In the genomic region with DNA sequence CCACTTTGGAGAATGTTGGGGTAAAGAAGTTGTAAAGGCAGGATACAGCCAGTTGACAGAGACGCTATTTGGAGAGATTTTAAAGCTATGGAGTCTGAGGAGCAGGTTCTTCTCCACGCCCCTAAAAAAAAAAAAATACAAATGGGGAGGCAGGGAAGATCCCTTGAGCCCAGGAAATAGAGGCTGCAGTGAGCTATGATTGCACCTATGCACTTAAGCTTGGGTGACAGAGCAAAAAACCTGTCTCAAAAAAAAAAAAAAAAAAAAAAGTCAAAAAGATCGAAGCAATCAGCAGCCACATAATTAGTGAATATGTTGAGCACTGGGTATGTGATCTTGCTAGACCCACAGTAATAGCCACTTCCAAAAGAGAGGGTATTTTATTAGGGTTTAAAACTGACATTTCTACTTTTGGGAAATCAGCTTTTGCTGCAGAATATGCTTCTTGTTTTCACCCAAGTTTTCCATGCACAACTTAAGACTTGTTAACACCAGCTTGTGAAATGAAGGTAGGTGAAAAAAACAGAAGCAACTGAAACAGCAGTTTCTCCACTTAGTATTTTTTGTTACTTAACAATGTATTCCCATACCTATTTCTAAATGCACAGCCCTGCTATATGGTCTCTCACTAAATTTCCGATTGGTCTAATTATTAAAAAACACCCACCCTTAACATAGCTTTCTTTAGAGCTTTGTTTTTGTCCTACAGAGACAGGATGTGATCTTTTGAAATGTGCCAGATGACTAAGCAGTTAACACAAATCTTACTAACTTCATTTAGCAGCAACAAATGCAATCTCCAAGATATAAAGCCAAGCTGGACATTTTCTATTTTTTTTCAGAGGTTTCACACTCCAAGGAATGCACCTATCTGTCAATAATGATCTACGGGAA, we compare ENCODE assay signal across 8 cellular contexts. TPM values are rescaled to one million over a fixed set of nuclear protein-coding genes. Genes with fewer than 3 reads are reported as not detected.
DNase-seq lines count a peak whose midpoint lies in the region; ATAC-seq and TF ChIP-seq lines count a peak whose summit lies in the region.

No MANE protein-coding gene starts in this region.

- H3K27me3 Mint-ChIP-seq in activated CD8-positive, alpha-beta T cell treated with anti-CD3 and anti-CD28 coated beads for 36 hours: no peaks in the 10 kb centered on the region

- H3K36me3 Mint-ChIP-seq in activated CD8-positive, alpha-beta T cell treated with anti-CD3 and anti-CD28 coated beads for 36 hours (ENCODE audit: low read depth): peaks cover 38% of the 10 kb centered on the region

- peak overlapping the region; percentile 20 for H3K4me3 Mint-ChIP-seq in activated CD8-positive, alpha-beta T cell treated with anti-CD3 and anti-CD28 coated beads for 36 hours

- no peak for TF ChIP-seq POLR2A in prostate gland (IDR thresholded peaks at IDR 0.05)

- BruUV-seq in A673 (replicated peaks; lab: Mats Ljungman, UMichigan): no TSS peak

- ATAC-seq in activated CD8-positive, alpha-beta T cell treated with anti-CD3 and anti-CD28 coated beads for 36 hours: no peak
- ATAC-seq in GM19035 (IDR thresholded peaks at IDR 0.05; ENCODE audit: unreplicated experiment) (no peak), HG03565 (IDR thresholded peaks at IDR 0.05; ENCODE audit: unreplicated experiment) (no peak)

- POLR2A ChIA-PET in A673 (lab: Charles Lee; ENCODE audit: low non-redundant PET): interaction anchor here (0.9 kb wide), 1 partner anchor 14 kb away, joined by 4 read pairs; a partner anchor contains a TSS
- POLR2A ChIA-PET in activated CD8-positive, alpha-beta T cell treated with anti-CD3 and anti-CD28 coated beads for 36 hours (lab: Charles Lee): interaction anchor here (1.0 to 9.0 kb wide), 3 partner anchors 14 to 32 kb away, joined by 3 to 210 read pairs (median 4); a partner anchor contains a TSS

- WGBS in prostate gland: 61% methylated on average over 5 of the region's 5 CpGs

- H3K27ac ChIP-seq in A673 (ENCODE audit: low read depth, low read length, poor library complexity, severe bottlenecking) (peak overlapping the region; percentile 80), prostate gland (peak overlapping the region in 1 of 2 donors; percentile 0)

- no peaks in the 10 kb centered on the region for H3K9me3 Mint-ChIP-seq in activated CD8-positive, alpha-beta T cell treated with anti-CD3 and anti-CD28 coated beads for 36 hours

- peaks cover 33% of the 10 kb centered on the region for H3K4me1 ChIP-seq in A673 (ENCODE audit: insufficient read depth, low read length, poor library complexity, severe bottlenecking)
- peaks cover 5% of the 10 kb centered on the region for H3K4me1 ChIP-seq in prostate gland (replicated peaks)

- H3K36me3 ChIP-seq in A673 (ENCODE audit: insufficient read depth, low read length, poor library complexity, severe bottlenecking): peaks cover 15% of the 10 kb centered on the region
- no peaks in the 10 kb centered on the region for H3K36me3 ChIP-seq in prostate gland

- CTCF ChIA-PET in A673 (lab: Charles Lee): interaction anchor here (0.6 kb wide), 1 partner anchor 14 kb away, joined by 3 read pairs; a partner anchor contains a TSS
- CTCF ChIA-PET in activated CD8-positive, alpha-beta T cell treated with anti-CD3 and anti-CD28 coated beads for 36 hours (lab: Charles Lee): interaction anchor here (0.7 to 6.5 kb wide), 8 partner anchors 13 to 166 kb away, joined by 3 to 59 read pairs (median 4); a partner anchor contains a TSS

- peaks cover 44% of the 10 kb centered on the region for H3K4me1 Mint-ChIP-seq in activated CD8-positive, alpha-beta T cell treated with anti-CD3 and anti-CD28 coated beads for 36 hours (ENCODE audit: low read depth)

- intact Hi-C loops in A673 (cut with micrococcal nuclease; ENCODE audit: unreplicated experiment): loop anchor here (10.0 kb wide), 1 partner anchor 271 kb away; no protein-coding TSS in a partner anchor
- intact Hi-C loops in activated CD8-positive, alpha-beta T cell treated with anti-CD3 and anti-CD28 coated beads for 36 hours (cut with micrococcal nuclease): no loop called here
- intact Hi-C loops in prostate gland (cut with DNase I): no loop called here

- DNase-seq in A673 (ENCODE audit: low spot score) (peak; percentile 50), H4 (ENCODE audit: low spot score) (peak; percentile 25), inferior parietal cortex (ENCODE audit: extremely low spot score) (peak; percentile 34), NCI-H1930 (lab: John Stamatoyannopoulos, UW) (no peak), prostate gland (ENCODE audit: low spot score) (no peak)
- DNase-seq in activated CD8-positive, alpha-beta T cell treated with anti-CD3 and anti-CD28 coated beads for 36 hours: no peak

- TF ChIP-seq CTCF in A673 (conservative IDR thresholded peaks at IDR 0.05; ENCODE audit: low read depth, low read length) (no peak), prostate gland (IDR thresholded peaks at IDR 0.05) (no peak)
- no peak for TF ChIP-seq CTCF in activated CD8-positive, alpha-beta T cell treated with anti-CD3 and anti-CD28 coated beads for 36 hours (IDR thresholded peaks at IDR 0.05)

- H3K27me3 ChIP-seq in A673 (replicated peaks; ENCODE audit: insufficient read depth, low read depth, low read length, poor library complexity) (no peaks in the 10 kb centered on the region), prostate gland (replicated peaks; ENCODE audit: insufficient read depth) (no peaks in the 10 kb centered on the region)

- H3K9me3 ChIP-seq in A673 (ENCODE audit: low read depth, low read length, poor library complexity, severe bottlenecking) (no peaks in the 10 kb centered on the region), prostate gland (no peaks in the 10 kb centered on the region)

- peak overlapping the region; percentile 20 for H3K4me3 ChIP-seq in A673 (ENCODE audit: low read depth, low read length, poor library complexity, severe bottlenecking)
- H3K4me3 ChIP-seq in prostate gland: no peak overlapping the region

- peak overlapping the region; percentile 75 for H3K27ac Mint-ChIP-seq in activated CD8-positive, alpha-beta T cell treated with anti-CD3 and anti-CD28 coated beads for 36 hours

RNA-seq across cellular contexts. Expression of a gene that starts 2.5 kb away (rescaled TPM):
- total RNA-seq in A673 (2021) (179 and 223 TPM in 2 replicates), prostate gland (100 to 1,000 TPM; 226 to 298 TPM)
- total RNA-seq in H4 (2014; rRNA removed; shearing (Covaris generic)): 291 and 353 TPM in 2 replicates
- total RNA-seq in activated CD8-positive, alpha-beta T cell treated with anti-CD3 and anti-CD28 coated beads for 36 hours: 10 to 100 TPM; 97.0 to 97.3 TPM

RNA-seq across cellular contexts. Expression of a gene that starts 13.7 kb away (rescaled TPM):
- total RNA-seq in A673 (2021) (1,282 and 1,307 TPM in 2 replicates), prostate gland (1,000 to 10,000 TPM in 1 of 2 donors, 100 to 1,000 TPM in 1; 836 to 2,411 TPM)
- total RNA-seq in H4 (2014; rRNA removed; shearing (Covaris generic)): 2,270 and 2,380 TPM in 2 replicates
- 1,000 to 10,000 TPM; 2,201 to 2,213 TPM for total RNA-seq in activated CD8-positive, alpha-beta T cell treated with anti-CD3 and anti-CD28 coated beads for 36 hours

Comparison
In these comparisons a context has a peak if more than half of its experiments do, and no peak if none do; other contexts are left out.
1. DNase-seq: peak in A673 (single experiment), H4 (single experiment) and inferior parietal cortex (single experiment); none in activated CD8-positive, alpha-beta T cell treated with anti-CD3 and anti-CD28 coated beads for 36 hours (single experiment), NCI-H1930 (0 of 2) and prostate gland (single experiment).